ENCODE assay signal across 9 cellular contexts in the genomic region with DNA sequence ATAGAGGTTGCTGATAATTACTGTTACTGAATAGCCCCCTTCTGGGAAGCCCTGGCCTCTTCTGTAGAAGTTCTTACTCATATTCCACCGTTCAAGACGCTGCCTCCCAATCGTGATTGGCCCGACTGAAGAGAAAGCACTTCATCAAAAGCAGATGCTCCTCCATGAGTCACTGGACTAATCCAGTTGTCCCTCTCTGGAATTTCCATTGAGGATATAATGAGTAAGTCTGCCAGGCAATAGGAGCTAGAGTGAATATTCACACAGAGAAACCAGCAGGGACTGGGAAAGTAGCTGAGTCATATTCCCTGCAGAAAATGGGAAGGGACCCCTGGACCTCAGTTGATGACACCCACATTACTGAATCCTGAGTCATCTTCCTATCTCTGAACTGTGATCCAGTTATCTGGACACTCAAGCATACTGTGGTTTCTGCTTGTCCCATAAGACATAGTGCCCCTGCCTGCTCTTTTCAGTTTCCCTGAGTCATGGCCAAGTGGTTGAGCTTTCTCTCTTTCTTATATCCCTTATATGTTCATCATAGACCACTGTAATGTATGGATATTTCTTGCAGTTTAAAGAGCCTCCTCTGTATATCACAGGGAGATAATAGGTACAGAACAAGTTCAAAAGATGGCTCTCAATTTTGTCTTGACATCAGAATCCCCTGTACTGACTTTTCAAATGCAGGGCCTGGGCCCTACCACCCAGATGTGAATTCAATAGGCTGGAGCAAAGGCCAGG.
DNase-seq lines count a peak whose midpoint lies in the region; ATAC-seq and TF ChIP-seq lines count a peak whose summit lies in the region.
"Had no signal": no experiment of that assay in that cellular context is flagged by ENCODE, and none has a peak within 500 bp of the region (broad histone marks: within the 10 kb centered on the region; RNA-seq: fewer than 3 reads in every experiment).

No MANE protein-coding gene starts in this region.

- H3K27me3 ChIP-seq in smooth muscle cell (ENCODE audit: low read depth) = no peaks in the 10 kb centered on the region
- H3K27me3 ChIP-seq in esophagus muscularis mucosa = no peaks in the 10 kb centered on the region

- H3K4me3 ChIP-seq in fibroblast of the aortic adventitia (ENCODE audit: low read depth, low read length) = no peak overlapping the region
- no peak overlapping the region for H3K4me3 ChIP-seq in smooth muscle cell
- H3K4me3 ChIP-seq in esophagus muscularis mucosa = no peak overlapping the region

- H4K20me1 ChIP-seq in smooth muscle cell (ENCODE audit: low read depth) = no peaks in the 10 kb centered on the region

- ATAC-seq in SK-N-SH treated with all-trans-retinoic acid at 6 μM for 48 hours (peak; percentile 94), GM18870 (IDR thresholded peaks at IDR 0.05; ENCODE audit: unreplicated experiment) (no peak)

- no peaks in the 10 kb centered on the region for H3K79me2 ChIP-seq in smooth muscle cell (ENCODE audit: low read depth)

- H3K36me3 Mint-ChIP-seq in HFFc6 (ENCODE audit: low read depth) = peaks cover 22% of the 10 kb centered on the region
- no peaks in the 10 kb centered on the region for H3K36me3 Mint-ChIP-seq in activated T-helper 2 cell treated with anti-CD3 and anti-CD28 coated beads, Interferon-gamma antibody, Interleukin-2, Interleukin-4, amounts not matched to agents 10 μg/mL and 5 μg/mL and 100 μg/mL, durations not matched to agents 14 hours and 24 hours and 36 hours (ENCODE audit: low read depth)

- H3K27ac ChIP-seq in smooth muscle cell (ENCODE audit: low read depth) (peak overlapping the region; percentile 94), esophagus muscularis mucosa (replicated peaks in 1 of 4) (no peak overlapping the region)

- DNase-seq in HFFc6 (peak; percentile 100), fibroblast of the aortic adventitia (ENCODE audit: low read depth) (peak; percentile 99), smooth muscle cell (lab: John Stamatoyannopoulos, UW; ENCODE audit: unreplicated experiment) (peak; percentile 37), activated T-cell treated with anti-CD3 and anti-CD28 coated beads for 4 hours (no peak), esophagus muscularis mucosa (ENCODE audit: extremely low spot score) (no peak)
- no peak for DNase-seq in activated T-helper 2 cell treated with anti-CD3 and anti-CD28 coated beads, Interferon-gamma antibody, Interleukin-2, Interleukin-4, amounts not matched to agents 10 μg/mL and 5 μg/mL and 100 μg/mL, durations not matched to agents 14 hours and 24 hours and 36 hours (ENCODE audit: low spot score)
- DNase-seq: stimulated activated CD4-positive, alpha-beta T cell treated with anti-CD3 and anti-CD28 coated beads, Interleukin-4, amount 100 ng/mL, for 24 hours had no signal

- TF ChIP-seq CTCF in HFFc6 (IDR thresholded peaks at IDR 0.05) (no peak; the same call in 1 of the 2 replicates), fibroblast of the aortic adventitia (IDR thresholded peaks at IDR 0.05; ENCODE audit: insufficient read depth, low read length) (no peak), smooth muscle cell (IDR thresholded peaks at IDR 0.05; ENCODE audit: borderline replicate concordance, insufficient read depth, poor library complexity, severe bottlenecking) (no peak), esophagus muscularis mucosa (IDR thresholded peaks at IDR 0.05) (no peak)

- intact Hi-C loops in activated T-helper 2 cell treated with anti-CD3 and anti-CD28 coated beads, Interferon-gamma antibody, Interleukin-2, Interleukin-4, amounts not matched to agents 10 μg/mL and 5 μg/mL and 100 μg/mL, durations not matched to agents 14 hours and 24 hours and 36 hours (cut with micrococcal nuclease) = no loop called here
- intact Hi-C loops in esophagus muscularis mucosa (cut with DNase I) = no loop called here

- H3K9me3 ChIP-seq in smooth muscle cell (replicated peaks; ENCODE audit: low read depth) (no peaks in the 10 kb centered on the region), esophagus muscularis mucosa (no peaks in the 10 kb centered on the region)

- TF ChIP-seq EP300 in esophagus muscularis mucosa (IDR thresholded peaks at IDR 0.05) = no peak

- H3K4me1 ChIP-seq in smooth muscle cell (ENCODE audit: low read depth) (peaks cover 22% of the 10 kb centered on the region), esophagus muscularis mucosa (no peaks in the 10 kb centered on the region)

- peak overlapping the region; percentile 99 for H3K27ac Mint-ChIP-seq in HFFc6
- no peak overlapping the region for H3K27ac Mint-ChIP-seq in activated T-helper 2 cell treated with anti-CD3 and anti-CD28 coated beads, Interferon-gamma antibody, Interleukin-2, Interleukin-4, amounts not matched to agents 10 μg/mL and 5 μg/mL and 100 μg/mL, durations not matched to agents 14 hours and 24 hours and 36 hours

- TF ChIP-seq POLR2A in esophagus muscularis mucosa (IDR thresholded peaks at IDR 0.05; ENCODE audit: low read depth) = no peak

- H3K4me1 Mint-ChIP-seq in HFFc6 (ENCODE audit: low read depth) = peaks cover 83% of the 10 kb centered on the region
- no peaks in the 10 kb centered on the region for H3K4me1 Mint-ChIP-seq in activated T-helper 2 cell treated with anti-CD3 and anti-CD28 coated beads, Interferon-gamma antibody, Interleukin-2, Interleukin-4, amounts not matched to agents 10 μg/mL and 5 μg/mL and 100 μg/mL, durations not matched to agents 14 hours and 24 hours and 36 hours (ENCODE audit: low read depth)

- peak overlapping the region; percentile 70 for H3K4me2 ChIP-seq in smooth muscle cell

- H3F3A ChIP-seq in smooth muscle cell (ENCODE audit: low read depth) = peaks cover 14% of the 10 kb centered on the region

- 0% methylated on average over 4 of the region's 4 CpGs for WGBS in smooth muscle cell (ENCODE audit: low lambda C conversion rate)
- 56% methylated on average over 4 of the region's 4 CpGs for WGBS in esophagus muscularis mucosa

- no peaks in the 10 kb centered on the region for H3K27me3 Mint-ChIP-seq in HFFc6 (ENCODE audit: insufficient read depth)
- no peaks in the 10 kb centered on the region for H3K27me3 Mint-ChIP-seq in activated T-helper 2 cell treated with anti-CD3 and anti-CD28 coated beads, Interferon-gamma antibody, Interleukin-2, Interleukin-4, amounts not matched to agents 10 μg/mL and 5 μg/mL and 100 μg/mL, durations not matched to agents 14 hours and 24 hours and 36 hours (ENCODE audit: low read depth)

- H3K9ac ChIP-seq in smooth muscle cell (ENCODE audit: low read depth) = peak overlapping the region; percentile 62

- peak overlapping the region; percentile 27 for H3K4me3 Mint-ChIP-seq in HFFc6
- H3K4me3 Mint-ChIP-seq in activated T-helper 2 cell treated with anti-CD3 and anti-CD28 coated beads, Interferon-gamma antibody, Interleukin-2, Interleukin-4, amounts not matched to agents 10 μg/mL and 5 μg/mL and 100 μg/mL, durations not matched to agents 14 hours and 24 hours and 36 hours (ENCODE audit: low read depth) = no peak overlapping the region

- H2AFZ ChIP-seq in smooth muscle cell (ENCODE audit: low read depth) = no peak overlapping the region

- H3K9me3 Mint-ChIP-seq in HFFc6 = peaks cover 5% of the 10 kb centered on the region
- no peaks in the 10 kb centered on the region for H3K9me3 Mint-ChIP-seq in activated T-helper 2 cell treated with anti-CD3 and anti-CD28 coated beads, Interferon-gamma antibody, Interleukin-2, Interleukin-4, amounts not matched to agents 10 μg/mL and 5 μg/mL and 100 μg/mL, durations not matched to agents 14 hours and 24 hours and 36 hours

- H3K36me3 ChIP-seq in smooth muscle cell (ENCODE audit: low read depth) (no peaks in the 10 kb centered on the region), esophagus muscularis mucosa (no peaks in the 10 kb centered on the region)

TF ChIP-seq in SK-N-SH treated with all-trans-retinoic acid at 6 μM for 48 hours, 23 proteins besides CTCF, POLR2A, EP300 and RAD21 (continues in another document):
- TF ChIP-seq ZNF70 (CRISPR knock-in tag; IDR thresholded peaks at IDR 0.05) (no peak), TCF4 (CRISPR knock-in tag; IDR thresholded peaks at IDR 0.05; ENCODE audit: borderline replicate concordance) (peak; percentile 64), ZFP3 (CRISPR knock-in tag; IDR thresholded peaks at IDR 0.05) (peak; percentile 79; the same call in 1 of the 2 replicates), ZC3H10 (CRISPR knock-in tag; IDR thresholded peaks at IDR 0.05) (peak; percentile 86), CSDC2 (CRISPR knock-in tag; IDR thresholded peaks at IDR 0.05) (peak; percentile 26; the same call in 1 of the 2 replicates), PPARA (CRISPR knock-in tag; IDR thresholded peaks at IDR 0.05; ENCODE audit: borderline replicate concordance) (no peak), BACH2 (CRISPR knock-in tag; IDR thresholded peaks at IDR 0.05; ENCODE audit: borderline replicate concordance) (no peak), ESRRG (CRISPR knock-in tag; IDR thresholded peaks at IDR 0.05) (no peak), ZFP30 (CRISPR knock-in tag; IDR thresholded peaks at IDR 0.05) (no peak), OSR1 (CRISPR knock-in tag; IDR thresholded peaks at IDR 0.05) (no peak), GLIS3 (CRISPR knock-in tag; IDR thresholded peaks at IDR 0.05) (0 out of 2 replicates have a peak, but pooled peaks have one; percentile 55), ZNF8 (CRISPR knock-in tag; IDR thresholded peaks at IDR 0.05) (no peak)
- TF ChIP-seq, protein P1, sequence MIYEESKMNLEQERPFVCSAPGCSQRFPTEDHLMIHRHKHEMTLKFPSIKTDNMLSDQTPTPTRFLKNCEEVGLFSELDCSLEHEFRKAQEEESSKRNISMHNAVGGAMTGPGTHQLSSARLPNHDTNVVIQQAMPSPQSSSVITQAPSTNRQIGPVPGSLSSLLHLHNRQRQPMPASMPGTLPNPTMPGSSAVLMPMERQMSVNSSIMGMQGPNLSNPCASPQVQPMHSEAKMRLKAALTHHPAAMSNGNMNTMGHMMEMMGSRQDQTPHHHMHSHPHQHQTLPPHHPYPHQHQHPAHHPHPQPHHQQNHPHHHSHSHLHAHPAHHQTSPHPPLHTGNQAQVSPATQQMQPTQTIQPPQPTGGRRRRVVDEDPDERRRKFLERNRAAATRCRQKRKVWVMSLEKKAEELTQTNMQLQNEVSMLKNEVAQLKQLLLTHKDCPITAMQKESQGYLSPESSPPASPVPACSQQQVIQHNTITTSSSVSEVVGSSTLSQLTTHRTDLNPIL (CRISPR knock-in tag; IDR thresholded peaks at IDR 0.05; ENCODE audit: low read depth) = 0 out of 2 replicates have a peak, but pooled peaks have one; percentile 42

Comparison
In these comparisons a context has a peak if more than half of its experiments do, and no peak if none do; other contexts are left out.
1. DNase-seq: peak in HFFc6 (single experiment), fibroblast of the aortic adventitia (single experiment) and smooth muscle cell (single experiment); none in activated T-helper 2 cell treated with anti-CD3 and anti-CD28 coated beads, Interferon-gamma antibody, Interleukin-2, Interleukin-4, amounts not matched to agents 10 μg/mL and 5 μg/mL and 100 μg/mL, durations not matched to agents 14 hours and 24 hours and 36 hours (single experiment), activated T-cell treated with anti-CD3 and anti-CD28 coated beads for 4 hours (single experiment) and esophagus muscularis mucosa (single experiment).